18 cellular contexts compared by ENCODE assay signal in the genomic region with DNA sequence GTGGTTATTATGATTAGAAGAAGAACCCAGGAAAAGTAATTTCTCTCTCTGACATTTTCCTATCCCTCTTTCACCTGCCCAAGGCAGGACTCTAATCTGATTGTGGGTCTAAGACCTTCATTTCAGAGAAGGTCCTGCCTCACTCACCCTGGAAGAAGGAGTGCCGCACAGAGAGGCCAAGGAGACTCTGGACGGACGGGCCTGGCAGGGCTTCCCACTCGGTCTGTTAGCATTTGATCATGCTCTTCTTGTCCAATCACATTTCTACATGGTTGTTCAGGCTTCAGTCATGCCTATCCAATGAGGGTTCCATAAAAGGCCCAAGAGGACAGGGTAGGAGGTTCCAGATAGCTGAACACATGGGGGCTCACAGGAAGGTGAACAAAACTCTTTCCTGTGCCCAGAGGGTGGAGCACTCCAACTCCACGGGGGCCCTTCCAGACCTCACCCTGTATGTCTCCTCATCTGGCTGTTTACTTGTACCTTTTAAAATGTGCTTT. TPM values are rescaled to one million over a fixed set of nuclear protein-coding genes. Genes with fewer than 3 reads are reported as not detected.
DNase-seq lines count a peak whose midpoint lies in the region; ATAC-seq, FAIRE-seq and TF ChIP-seq lines count a peak whose summit lies in the region.
"Had no signal": no experiment of that assay in that cellular context is flagged by ENCODE, and none has a peak within 500 bp of the region (broad histone marks: within the 10 kb centered on the region; RNA-seq: fewer than 3 reads in every experiment).

No MANE protein-coding gene starts in this region.

- no peak for ATAC-seq in pancreas
- no peak for ATAC-seq in HG03108 (IDR thresholded peaks at IDR 0.05; ENCODE audit: unreplicated experiment)
- ATAC-seq: CD8-positive, alpha-beta T cell had no signal

- H3K27me3 ChIP-seq in bronchial epithelial cell (ENCODE audit: control insufficient read depth, insufficient read depth, low read length) (no peaks in the 10 kb centered on the region), pancreas (no peaks in the 10 kb centered on the region)
- H3K27me3 ChIP-seq: BLaER1 treated with 17β-estradiol and CSF1 and Interleukin-3, amounts not matched to agents 10 nM and 100 nM had no signal

- H3K4me3 ChIP-seq in bronchial epithelial cell (ENCODE audit: low read depth, low read length): no peak overlapping the region
- H3K4me3 ChIP-seq in pancreas: no peak overlapping the region
- H3K4me3 ChIP-seq: BLaER1 treated with 17β-estradiol and CSF1 and Interleukin-3, amounts not matched to agents 10 nM and 100 nM had no signal

- no peaks in the 10 kb centered on the region for H3K36me3 ChIP-seq in bronchial epithelial cell (ENCODE audit: control insufficient read depth, insufficient read depth, low read length)
- H3K36me3 ChIP-seq in pancreas: no peaks in the 10 kb centered on the region
- H3K36me3 ChIP-seq: BLaER1 treated with 17β-estradiol and CSF1 and Interleukin-3, amounts not matched to agents 10 nM and 100 nM had no signal

- H3K4me1 ChIP-seq in pancreas: no peaks in the 10 kb centered on the region

- H3K27ac ChIP-seq in pancreas: no peak overlapping the region
- H3K27ac ChIP-seq: BLaER1 treated with 17β-estradiol and CSF1 and Interleukin-3, amounts not matched to agents 10 nM and 100 nM; HL-60 had no signal

- FAIRE-seq in bronchial epithelial cell (lab: Jason Lieb, UNC) (peak; percentile 83), pancreas (lab: Jason Lieb, UNC) (no peak)
- FAIRE-seq: G401.6, GM12891, GM19239, H1 had no signal

- intact Hi-C loops in pancreas (cut with DNase I): loop anchor here in 1 of 3 donors (5.0 kb wide), 1 partner anchor 78 kb away; no protein-coding TSS in a partner anchor

- DNase-seq in HK-2 (ENCODE audit: unreplicated experiment) (peak; percentile 49), bronchial epithelial cell (ENCODE audit: low read depth) (no peak), kidney tubule cell (ENCODE audit: low spot score) (peak; percentile 81), renal cortical epithelial cell (ENCODE audit: low read depth) (peak; percentile 57), pancreas (no peak), activated gamma-delta T cell treated with Interleukin-2 at 50 U/mL for 16 hours (no peak)
- DNase-seq: CD8-positive, alpha-beta T cell; DMS 273 treated with DMSO at 0.1 percent for 48 hours; H9 had no signal

- 89 to 91% methylated on average over 5 of the region's 5 CpGs for WGBS in pancreas, 2 donors

- H3K9me3 ChIP-seq in pancreas: no peaks in the 10 kb centered on the region

- TF ChIP-seq CTCF in bronchial epithelial cell (IDR thresholded peaks at IDR 0.05; ENCODE audit: insufficient read depth, low read length, severe bottlenecking): no peak
- no peak for TF ChIP-seq CTCF in pancreas (IDR thresholded peaks at IDR 0.05)

RNA-seq across cellular contexts. Expression of a gene that starts 27.0 kb away (rescaled TPM):
- 5.8 and 5.9 TPM in 2 replicates for total RNA-seq in bronchial epithelial cell
- 6.9 and 16.7 TPM in 2 replicates for total RNA-seq in renal cortical epithelial cell
- total RNA-seq in pancreas: 1 to 10 TPM; 1.5 to 5.2 (median 3.0) TPM
- under 1 TPM; 0.63 to 0.76 TPM for polyA plus RNA-seq in pancreas
- total RNA-seq: A172 had no signal

RNA-seq across cellular contexts. Expression of a gene that starts 39.9 kb away (rescaled TPM):
- total RNA-seq in bronchial epithelial cell: 10.8 and 41.6 TPM in 2 replicates
- 17.6 and 38.0 TPM in 2 replicates for total RNA-seq in renal cortical epithelial cell
- total RNA-seq in pancreas: 10 to 100 TPM in 5 of 6 donors, 1 to 10 TPM in 1; 9.5 to 20.4 (median 12.8) TPM
- polyA plus RNA-seq in pancreas: 10 to 100 TPM in 1 of 2 donors, 1 to 10 TPM in 1; 8.3 to 12.5 TPM
- total RNA-seq: HT1080 had no signal

Comparison
In these comparisons a context has a peak if more than half of its experiments do, and no peak if none do; other contexts are left out.
1. DNase-seq: peak in HK-2 (single experiment), kidney tubule cell (single experiment) and renal cortical epithelial cell (single experiment); none in bronchial epithelial cell (single experiment), pancreas (0 of 6) and activated gamma-delta T cell treated with Interleukin-2 at 50 U/mL for 16 hours (single experiment).